ENCODE assay signal across 11 cellular contexts in the genomic region with DNA sequence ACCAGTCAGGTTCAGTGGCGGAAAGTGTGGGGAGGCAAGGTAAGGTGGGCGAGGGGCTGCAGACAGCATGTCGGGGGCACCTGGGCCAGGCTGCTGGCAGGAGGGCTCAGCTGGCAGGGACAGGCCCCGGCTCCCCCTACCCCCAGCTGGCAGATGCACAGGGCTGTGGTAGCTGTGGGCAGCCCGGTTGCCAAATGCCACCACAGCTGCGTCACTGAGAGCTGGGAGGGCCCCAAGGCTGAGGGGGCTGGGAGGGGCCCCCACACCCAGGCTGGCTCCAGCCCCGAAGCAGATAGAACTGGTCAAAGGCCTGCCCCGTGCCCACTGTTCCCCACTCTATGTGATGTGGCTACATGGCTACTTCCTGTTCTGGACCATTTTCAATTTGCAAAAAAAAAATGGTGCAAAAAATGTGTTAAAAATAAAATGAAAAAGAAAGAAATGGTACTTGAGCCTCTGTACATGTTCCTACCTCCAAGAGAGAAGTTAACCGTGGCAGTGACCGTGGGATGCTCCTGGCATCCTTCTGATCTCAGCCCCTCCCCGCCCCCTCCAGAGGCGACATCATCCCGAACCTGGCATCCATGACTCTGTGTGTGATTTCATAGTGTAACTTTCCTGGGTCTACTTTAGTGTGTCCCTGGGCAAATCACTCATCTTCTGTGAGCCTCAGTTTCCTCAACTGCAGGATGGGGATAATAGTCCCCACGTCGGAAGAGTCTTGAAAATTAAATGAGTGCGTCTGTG.
DNase-seq lines count a peak whose midpoint lies in the region; ATAC-seq and TF ChIP-seq lines count a peak whose summit lies in the region.
"Had no signal": no experiment of that assay in that cellular context is flagged by ENCODE, and none has a peak within 500 bp of the region (broad histone marks: within the 10 kb centered on the region; RNA-seq: fewer than 3 reads in every experiment).

No MANE protein-coding gene starts in this region.

- H3K27ac Mint-ChIP-seq in T-helper 17 cell, result no peak overlapping the region

- H3K4me1 Mint-ChIP-seq in T-helper 17 cell, result peaks cover 8% of the 10 kb centered on the region

- no peak overlapping the region for H3K9ac ChIP-seq in fibroblast of lung (ENCODE audit: insufficient read depth, low read length)

- peaks cover 2% of the 10 kb centered on the region for H3K36me3 Mint-ChIP-seq in T-helper 17 cell (ENCODE audit: low read depth)

- H4K20me1 ChIP-seq in fibroblast of lung (ENCODE audit: control insufficient read depth, extremely low read depth, insufficient read depth, low read length), result no peaks in the 10 kb centered on the region

- H3K27me3 Mint-ChIP-seq in T-helper 17 cell, result peaks cover 32% of the 10 kb centered on the region

- H3K79me2 ChIP-seq in fibroblast of lung (ENCODE audit: control insufficient read depth, insufficient read depth, low read length), result no peaks in the 10 kb centered on the region

- TF ChIP-seq CTCF in fibroblast of lung (conservative IDR thresholded peaks at IDR 0.05 in 1 of 2, IDR thresholded peaks at IDR 0.05 in 1 of 2; ENCODE audit: low read depth in 1 of 2, low read length in 2 of 2), result no peak

- ATAC-seq in T-helper 17 cell, result peak; percentile 69
- no peak for ATAC-seq in HG02852 (IDR thresholded peaks at IDR 0.05; ENCODE audit: unreplicated experiment)

- no peak overlapping the region for H3K4me2 ChIP-seq in fibroblast of lung (ENCODE audit: extremely low read depth, insufficient read depth, low read length)

- H3K36me3 ChIP-seq in fibroblast of lung (ENCODE audit: control insufficient read depth, insufficient read depth, low read length), result no peaks in the 10 kb centered on the region

- no peak overlapping the region for H3K4me3 Mint-ChIP-seq in T-helper 17 cell

- peak overlapping the region; percentile 27 for H3K27ac ChIP-seq in fibroblast of lung (ENCODE audit: insufficient read depth, low read length)

- no peaks in the 10 kb centered on the region for H3K9me3 ChIP-seq in T-helper 17 cell (ENCODE audit: control insufficient read depth, low read length, poor library complexity, severe bottlenecking)
- H3K9me3 ChIP-seq in fibroblast of lung (ENCODE audit: control insufficient read depth, insufficient read depth, low read depth, low read length), result no peaks in the 10 kb centered on the region

- no peaks in the 10 kb centered on the region for H3K27me3 ChIP-seq in fibroblast of lung (ENCODE audit: control insufficient read depth, insufficient read depth, low read length)

- H2AFZ ChIP-seq in fibroblast of lung (ENCODE audit: low read length), result no peak overlapping the region

- DNase-seq in GF-D8 (lab: John Stamatoyannopoulos, UW) (peak; percentile 37), T-helper 17 cell (no peak), fibroblast of lung (ENCODE audit: low read depth in 2 of 2) (peak in 1 of 2 donors; percentile 59), NCI-H1105 (lab: John Stamatoyannopoulos, UW) (no peak), NCI-H128 (lab: John Stamatoyannopoulos, UW; ENCODE audit: unreplicated experiment) (no peak), SHP77 (lab: John Stamatoyannopoulos, UW) (no peak)
- peak; percentile 19 to 32 for DNase-seq in stimulated activated CD8-positive, alpha-beta memory T cell treated with anti-CD3 and anti-CD28 coated beads, Interleukin-15, amount 100 ng/mL, for 48 hours (ENCODE audit: low read depth in 2 of 2)
- DNase-seq: activated CD4-positive, CD25-positive, alpha-beta regulatory T cell treated with anti-CD3 and anti-CD28 coated beads, Interleukin-2, amount 50 U/mL, for 72 hours; NCI-H1048; stimulated activated naive CD4-positive, alpha-beta T cell had no signal

- H3K4me3 ChIP-seq in fibroblast of lung (replicated peaks in 1 of 4; ENCODE audit: control extremely low read depth in 1 of 4, insufficient read depth in 1 of 4, low read depth in 3 of 4, low read length in 4 of 4), result no peak overlapping the region

- peaks cover 8% of the 10 kb centered on the region for H3K4me1 ChIP-seq in fibroblast of lung (ENCODE audit: control insufficient read depth, extremely low read depth, insufficient read depth, low read length)

Comparison
In these comparisons a context has a peak if more than half of its experiments do, and no peak if none do; other contexts are left out.
1. DNase-seq: peak in GF-D8 (single experiment) and stimulated activated CD8-positive, alpha-beta memory T cell treated with anti-CD3 and anti-CD28 coated beads, Interleukin-15, amount 100 ng/mL, for 48 hours (2 of 2); none in T-helper 17 cell (0 of 3), NCI-H1105 (single experiment), NCI-H128 (single experiment) and SHP77 (0 of 2).